ENCODE assay signal across 23 cellular contexts in the genomic region with DNA sequence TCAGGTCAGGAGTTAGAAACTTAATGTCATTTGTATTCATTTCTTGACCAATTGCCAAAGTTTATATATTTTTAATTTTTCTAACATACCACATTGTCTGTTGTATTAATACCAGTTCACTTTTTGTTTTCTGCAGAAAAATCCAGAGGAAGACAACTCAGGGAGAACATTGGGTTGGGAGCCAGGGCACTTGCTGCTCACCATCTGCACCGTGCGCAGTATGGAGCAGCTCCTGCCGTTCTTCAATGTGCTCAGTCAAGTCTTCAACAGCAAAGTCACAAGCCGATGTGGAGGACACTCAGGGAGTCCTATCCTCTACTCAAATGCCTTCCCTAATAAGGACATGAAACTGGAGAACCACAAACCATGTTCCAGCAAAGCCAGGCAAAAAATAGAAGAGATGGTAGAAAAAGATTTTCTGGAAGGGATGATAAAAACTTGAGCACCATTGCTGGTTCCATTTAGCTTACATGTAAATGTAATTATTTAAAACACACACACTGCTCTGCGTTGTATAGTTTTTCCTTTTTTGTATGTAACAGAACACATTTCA.
"Had no signal": no experiment of that assay in that cellular context is flagged by ENCODE, and none has a peak within 500 bp of the region (broad histone marks: within the 10 kb centered on the region; RNA-seq: fewer than 3 reads in every experiment).

No MANE protein-coding gene starts in this region.

- H3K4me1 ChIP-seq: adrenal gland had no signal

- H3K27ac ChIP-seq: adrenal gland, SK-N-MC, VCaP had no signal

- ATAC-seq: activated T-cell treated with anti-CD3 and anti-CD28 coated beads, Interleukin-2, amount 50 U/mL, for 72 hours; K562; Right ventricle myocardium inferior had no signal

- DNase-seq: activated CD4-positive, alpha-beta memory T cell treated with anti-CD3 and anti-CD28 coated beads for 36 hours; activated CD4-positive, alpha-beta T cell treated with anti-CD3 and anti-CD28 coated beads, Interleukin-2, amount 10 ng/mL, durations not matched to agents 7 days and 5 days; activated CD4-positive, CD25-positive, alpha-beta regulatory T cell; activated CD8-positive, alpha-beta memory T cell treated with anti-CD3 and anti-CD28 coated beads for 24 hours; activated naive CD4-positive, alpha-beta T cell treated with anti-CD3 and anti-CD28 coated beads, Interleukin-2, amount 50 U/mL, for 16 hours; activated naive CD8-positive, alpha-beta T cell treated with anti-CD3 and anti-CD28 coated beads, Interleukin-2, amount 10 ng/mL, durations not matched to agents 7 days and 5 days; activated T-cell treated with anti-CD3 and anti-CD28 coated beads, Interleukin-2, amount 50 U/mL, for 72 hours; adrenal gland; anterior cingulate cortex; Karpas-422; NCI-H1930; NCI-H2171; NCI-H2227 treated with DMSO at 0.1 percent for 48 hours; NCI-H446 treated with DMSO at 0.1 percent for 48 hours; NCI-H526; NCI-H82; RPMI8226; T-helper 1 cell had no signal

- H3K4me3 ChIP-seq: adrenal gland, K562, SK-N-MC had no signal

- H3K9me3 Mint-ChIP-seq: activated CD4-positive, alpha-beta memory T cell treated with anti-CD3 and anti-CD28 coated beads for 36 hours; activated CD4-positive, alpha-beta T cell treated with anti-CD3 and anti-CD28 coated beads, Interleukin-2, amount 10 ng/mL, durations not matched to agents 7 days and 5 days; activated naive CD8-positive, alpha-beta T cell treated with anti-CD3 and anti-CD28 coated beads, Interleukin-2, amount 10 ng/mL, durations not matched to agents 7 days and 5 days; activated T-cell treated with anti-CD3 and anti-CD28 coated beads, Interleukin-2, amount 50 U/mL, for 72 hours; activated T-helper 2 cell treated with anti-CD3 and anti-CD28 coated beads, Interferon-gamma antibody, Interleukin-2, Interleukin-4, amounts not matched to agents 10 μg/mL and 5 μg/mL and 100 μg/mL, durations not matched to agents 14 hours and 24 hours and 36 hours had no signal

- FAIRE-seq: K562 had no signal

- H3K27ac Mint-ChIP-seq: activated CD4-positive, alpha-beta memory T cell treated with anti-CD3 and anti-CD28 coated beads for 36 hours; activated CD4-positive, alpha-beta T cell treated with anti-CD3 and anti-CD28 coated beads, Interleukin-2, amount 10 ng/mL, durations not matched to agents 7 days and 5 days; activated naive CD8-positive, alpha-beta T cell treated with anti-CD3 and anti-CD28 coated beads, Interleukin-2, amount 10 ng/mL, durations not matched to agents 7 days and 5 days; activated T-helper 2 cell treated with anti-CD3 and anti-CD28 coated beads, Interferon-gamma antibody, Interleukin-2, Interleukin-4, amounts not matched to agents 10 μg/mL and 5 μg/mL and 100 μg/mL, durations not matched to agents 14 hours and 24 hours and 36 hours had no signal

- H3K4me3 Mint-ChIP-seq: activated CD4-positive, alpha-beta memory T cell treated with anti-CD3 and anti-CD28 coated beads for 36 hours; activated CD4-positive, alpha-beta T cell treated with anti-CD3 and anti-CD28 coated beads, Interleukin-2, amount 10 ng/mL, durations not matched to agents 7 days and 5 days; activated naive CD8-positive, alpha-beta T cell treated with anti-CD3 and anti-CD28 coated beads, Interleukin-2, amount 10 ng/mL, durations not matched to agents 7 days and 5 days; activated T-cell treated with anti-CD3 and anti-CD28 coated beads, Interleukin-2, amount 50 U/mL, for 72 hours had no signal

- H3K27me3 ChIP-seq: adrenal gland had no signal

- H3K27me3 Mint-ChIP-seq: activated CD4-positive, alpha-beta memory T cell treated with anti-CD3 and anti-CD28 coated beads for 36 hours; activated CD4-positive, alpha-beta T cell treated with anti-CD3 and anti-CD28 coated beads, Interleukin-2, amount 10 ng/mL, durations not matched to agents 7 days and 5 days; activated naive CD8-positive, alpha-beta T cell treated with anti-CD3 and anti-CD28 coated beads, Interleukin-2, amount 10 ng/mL, durations not matched to agents 7 days and 5 days had no signal

- H3K9me3 ChIP-seq: adrenal gland had no signal
